ENCODE assay signal across 14 cellular contexts in the genomic region with DNA sequence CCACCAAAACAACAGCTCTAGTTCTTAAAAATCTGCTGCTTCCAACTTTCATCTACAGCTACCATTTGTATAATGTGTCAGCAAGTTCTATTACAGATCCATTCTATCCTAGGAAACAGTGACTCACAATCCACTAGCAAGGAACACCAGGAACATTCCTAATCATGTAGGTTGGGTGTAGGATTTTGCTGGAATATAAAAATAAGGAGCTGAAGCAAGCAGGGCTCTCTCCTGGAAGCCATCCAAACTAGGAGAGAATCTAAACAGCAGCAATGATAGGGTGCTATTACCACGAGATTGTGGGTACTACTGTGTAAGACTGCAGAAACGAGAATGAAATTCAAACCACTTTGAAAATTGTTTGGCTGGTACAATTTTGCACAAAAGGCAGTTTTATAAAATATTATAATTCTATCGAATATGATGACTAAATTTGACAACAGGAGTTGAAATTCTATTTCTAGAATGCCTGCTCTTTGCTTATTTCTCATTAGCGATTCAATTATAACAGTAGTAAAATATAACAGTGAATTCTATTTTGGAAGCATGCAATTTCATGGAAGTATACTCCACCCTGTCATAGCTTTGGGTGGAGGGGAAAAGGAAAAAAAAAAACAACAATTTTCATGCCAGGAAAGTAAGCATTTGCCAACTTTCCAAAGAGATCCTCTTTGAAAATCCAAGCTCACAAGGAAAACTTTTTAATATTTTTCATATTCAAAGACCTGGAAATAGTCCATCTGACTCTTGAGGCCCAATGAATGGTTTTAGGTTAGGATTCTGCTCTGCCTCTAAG.
A peak's percentile ranks its signal among the peaks of the same experiment; 100 is the strongest.
DNase-seq lines count a peak whose midpoint lies in the region; ATAC-seq, FAIRE-seq and TF ChIP-seq lines count a peak whose summit lies in the region.
"Had no signal": no experiment of that assay in that cellular context is flagged by ENCODE, and none has a peak within 500 bp of the region (broad histone marks: within the 10 kb centered on the region; RNA-seq: fewer than 3 reads in every experiment).

No MANE protein-coding gene starts in this region.

- intact Hi-C loops in Right ventricle myocardium superior (cut with DNase I): no loop called here
- intact Hi-C loops in cardiac septum (cut with DNase I): loop anchor here (2.0 kb wide), 1 partner anchor 134 kb away; a partner anchor contains a TSS
- intact Hi-C loops in right cardiac atrium (cut with DNase I): no loop called here
- intact Hi-C loops in tibial artery (cut with DNase I; ENCODE audit: low total_unique reads): no loop called here

- H3K27me3 ChIP-seq in bronchial epithelial cell (ENCODE audit: control insufficient read depth, insufficient read depth, low read length) (no peaks in the 10 kb centered on the region), right cardiac atrium (ENCODE audit: control insufficient read depth, insufficient read depth) (no peaks in the 10 kb centered on the region), tibial artery (no peaks in the 10 kb centered on the region)

- H3K27ac ChIP-seq in right cardiac atrium (ENCODE audit: low read length) (peak overlapping the region; percentile 67), tibial artery (peak overlapping the region; percentile 70 to 81)

- H3K36me3 ChIP-seq in bronchial epithelial cell (ENCODE audit: control insufficient read depth, insufficient read depth, low read length) (no peaks in the 10 kb centered on the region), tibial artery (no peaks in the 10 kb centered on the region)

- 32% methylated on average over 4 of the region's 4 CpGs for WGBS in right cardiac atrium

- H3K9me3 ChIP-seq in right cardiac atrium (ENCODE audit: control insufficient read depth, low read length): no peaks in the 10 kb centered on the region
- H3K9me3 ChIP-seq in tibial artery: no peaks in the 10 kb centered on the region

- no peak overlapping the region for H3K4me3 ChIP-seq in bronchial epithelial cell (ENCODE audit: low read depth, low read length)
- no peak overlapping the region for H3K4me3 ChIP-seq in right cardiac atrium (ENCODE audit: low read length)
- H3K4me3 ChIP-seq in tibial artery: no peak overlapping the region

- no peak for DNase-seq in Right ventricle myocardium superior
- DNase-seq in cardiac septum (ENCODE audit: low spot score): no peak
- peak; percentile 82 for DNase-seq in bronchial epithelial cell (ENCODE audit: low read depth)
- no peak for DNase-seq in right cardiac atrium
- DNase-seq in tibial artery: no peak
- no peak for DNase-seq in DMS79 (lab: John Stamatoyannopoulos, UW)
- DNase-seq: activated CD4-positive, CD25-positive, alpha-beta regulatory T cell treated with anti-CD3 and anti-CD28 coated beads, Interleukin-2, amount 50 U/mL, for 72 hours; activated naive CD4-positive, alpha-beta T cell treated with Interleukin-2 at 50 U/mL for 16 hours; natural killer cell; NCI-H2171 treated with DMSO at 0.1 percent for 48 hours; SHP77 had no signal

- ATAC-seq in Right ventricle myocardium superior (ENCODE audit: poor library complexity) (peak; percentile 31), right cardiac atrium (peak; percentile 57 to 84), HG02759 (IDR thresholded peaks at IDR 0.05; ENCODE audit: unreplicated experiment) (no peak), HG03469 (IDR thresholded peaks at IDR 0.05; ENCODE audit: unreplicated experiment) (no peak)
- ATAC-seq: natural killer cell; stimulated activated memory B cell treated with anti-CD40 and anti-IgM and Interleukin-4, amounts not matched to agents 10 μg/mL and 1 μg/mL and 100 μg/mL, for 72 hours had no signal

- H3K4me1 ChIP-seq in right cardiac atrium (ENCODE audit: control insufficient read depth, insufficient read depth, low read length): peaks cover 9% of the 10 kb centered on the region
- H3K4me1 ChIP-seq in tibial artery: peaks cover 0 to 64% (median 40%) of the 10 kb centered on the region in 4 donors

- TF ChIP-seq CTCF in bronchial epithelial cell (IDR thresholded peaks at IDR 0.05; ENCODE audit: insufficient read depth, low read length, severe bottlenecking): no peak
- TF ChIP-seq CTCF in tibial artery (IDR thresholded peaks at IDR 0.05): no peak

- FAIRE-seq in bronchial epithelial cell (lab: Jason Lieb, UNC): no peak

Comparison
In these comparisons a context has a peak if more than half of its experiments do, and no peak if none do; other contexts are left out.
1. ATAC-seq: peak in Right ventricle myocardium superior (single experiment) and right cardiac atrium (2 of 2); none in HG02759 (single experiment) and HG03469 (single experiment).